10 cellular contexts compared by ENCODE assay signal in the genomic region with DNA sequence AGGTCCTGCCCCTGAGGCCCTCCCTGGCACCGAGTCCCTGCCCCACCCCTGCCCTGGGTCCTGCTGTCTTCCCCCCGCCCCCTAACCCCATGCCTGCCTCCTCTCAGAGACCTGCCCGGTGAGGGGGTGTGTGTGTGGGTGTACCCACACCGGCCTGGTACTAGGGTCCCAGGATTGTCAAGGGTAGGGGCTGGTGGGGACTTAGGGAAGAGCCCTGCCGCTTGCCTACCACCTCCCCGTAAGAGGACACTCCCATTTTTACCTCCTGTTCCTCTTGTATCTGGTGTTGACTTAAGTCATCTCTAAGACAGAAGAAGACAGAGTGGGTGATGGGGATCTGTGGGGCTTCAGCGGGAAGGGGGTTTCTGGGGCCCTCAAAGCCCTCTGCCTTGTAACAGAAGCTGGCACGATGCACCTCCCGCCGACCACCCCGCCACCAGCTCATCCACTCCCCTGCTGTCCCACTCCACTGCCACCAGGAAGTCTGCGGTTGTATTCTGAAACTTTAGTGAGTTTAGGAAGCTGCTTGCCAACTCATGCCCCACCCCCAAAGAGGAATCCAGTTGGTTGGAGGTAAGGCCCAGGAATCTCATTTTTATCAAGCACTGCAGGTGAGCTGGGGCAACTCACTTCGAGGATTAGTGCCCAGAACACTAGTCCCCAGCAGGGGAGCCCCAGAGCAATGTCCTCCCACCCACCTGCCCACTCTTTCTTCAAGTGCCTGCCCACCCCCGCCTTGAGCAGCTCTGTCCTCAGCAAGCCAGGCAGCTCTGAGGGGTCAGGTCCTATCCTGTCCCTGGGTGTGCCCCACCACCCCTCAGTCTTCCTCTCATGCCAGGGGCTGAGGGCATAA. TPM values are rescaled to one million over a fixed set of nuclear protein-coding genes. Genes with fewer than 3 reads are reported as not detected.
DNase-seq lines count a peak whose midpoint lies in the region; ATAC-seq and TF ChIP-seq lines count a peak whose summit lies in the region.
"Had no signal": no experiment of that assay in that cellular context is flagged by ENCODE, and none has a peak within 500 bp of the region (broad histone marks: within the 10 kb centered on the region; RNA-seq: fewer than 3 reads in every experiment).

No MANE protein-coding gene starts in this region.

- ATAC-seq in IMR-90 (ENCODE audit: low read depth), result no peak
- ATAC-seq in activated T-helper 17 cell treated with anti-CD3 and anti-CD28 coated beads, Interleukin-2, amount 50 U/mL, for 72 hours (replicated peaks), result peak; percentile 38
- peak; percentile 41 for ATAC-seq in mucosa of descending colon
- ATAC-seq in HG02885 (IDR thresholded peaks at IDR 0.05; ENCODE audit: poor library complexity, unreplicated experiment), result no peak
- ATAC-seq in HG03135 (IDR thresholded peaks at IDR 0.05; ENCODE audit: unreplicated experiment), result no peak
- ATAC-seq in HG03196 (IDR thresholded peaks at IDR 0.05; ENCODE audit: unreplicated experiment), result no peak

- H3K4me1 Mint-ChIP-seq in Calu3 (ENCODE audit: low read depth, unreplicated experiment), result peaks cover 7% of the 10 kb centered on the region
- H3K4me1 Mint-ChIP-seq in activated T-helper 17 cell treated with anti-CD3 and anti-CD28 coated beads, Interleukin-2, amount 50 U/mL, for 72 hours, result peaks cover 54% of the 10 kb centered on the region

- CTCF ChIA-PET in Calu3 (lab: Charles Lee) (interaction anchor here (0.6 to 1.6 kb wide), 2 partner anchors 21 to 55 kb away, joined by 3 to 4 read pairs; no protein-coding TSS in a partner anchor), IMR-90 (lab: Yijun Ruan, JAX) (no interaction called here)

- in situ Hi-C loops in IMR-90 (cut with MboI; ENCODE audit: low sequenced_read_pairs), result no loop called here

- H2AFZ ChIP-seq in IMR-90 (replicated peaks; ENCODE audit: low read length, poor library complexity), result no peak overlapping the region
- H2AFZ ChIP-seq: parathyroid adenoma had no signal

- no peak overlapping the region for H2BK5ac ChIP-seq in IMR-90 (ENCODE audit: low read depth, low read length, poor library complexity, severe bottlenecking)

- WGBS in IMR-90 (ENCODE audit: extremely low coverage in 2 of 2, insufficient read length in 1 of 2), 2 experiments, result no CpG with 5 or more reads among the region's 14 CpGs

- H3K27me3 ChIP-seq in IMR-90 (ENCODE audit: control insufficient read depth, insufficient read depth, low read length), result no peaks in the 10 kb centered on the region

- no peak overlapping the region for H4K8ac ChIP-seq in IMR-90 (ENCODE audit: low read depth in 2 of 2, low read length in 2 of 2)

- no peak overlapping the region for H3K18ac ChIP-seq in IMR-90 (ENCODE audit: low read depth, low read length)

- no peak overlapping the region for H2BK120ac ChIP-seq in IMR-90 (ENCODE audit: low read depth, low read length)

- H3K36me3 Mint-ChIP-seq in Calu3 (ENCODE audit: insufficient read depth, unreplicated experiment), result peaks cover 43% of the 10 kb centered on the region
- H3K36me3 Mint-ChIP-seq in activated T-helper 17 cell treated with anti-CD3 and anti-CD28 coated beads, Interleukin-2, amount 50 U/mL, for 72 hours (ENCODE audit: low read depth), result no peaks in the 10 kb centered on the region

- TF ChIP-seq POLR2A in IMR-90 (IDR thresholded peaks at IDR 0.05; ENCODE audit: low read depth, low read length), result no peak

- no peak overlapping the region for H3K23ac ChIP-seq in IMR-90 (ENCODE audit: low read depth, low read length)

- H3K9ac ChIP-seq in IMR-90 (ENCODE audit: low read depth, low read length), result no peak overlapping the region
- H3K9ac ChIP-seq: parathyroid adenoma, SK-N-SH had no signal

- peak overlapping the region; percentile 20 for H2AK9ac ChIP-seq in IMR-90 (replicated peaks; ENCODE audit: low read depth, low read length, poor library complexity)

- dilution Hi-C loops in IMR-90 (cut with HindIII; ENCODE audit: low sequenced_read_pairs, unreplicated experiment), result no loop called here

- H3K4me1 ChIP-seq in IMR-90 (ENCODE audit: control insufficient read depth, insufficient read depth, low read length) (peaks cover under 1% of the 10 kb centered on the region), mucosa of descending colon (ENCODE audit: low read depth) (peaks cover 18% of the 10 kb centered on the region)
- H3K4me1 ChIP-seq: parathyroid adenoma had no signal

- TF ChIP-seq RAD21 in IMR-90 (IDR thresholded peaks at IDR 0.05; ENCODE audit: low read length), result no peak

- H3K27ac Mint-ChIP-seq in Calu3 (ENCODE audit: unreplicated experiment), result no peak overlapping the region
- H3K27ac Mint-ChIP-seq in activated T-helper 17 cell treated with anti-CD3 and anti-CD28 coated beads, Interleukin-2, amount 50 U/mL, for 72 hours, result peak overlapping the region; percentile 73

- H3K4me3 Mint-ChIP-seq in Calu3 (ENCODE audit: low read depth, unreplicated experiment), result no peak overlapping the region
- peak overlapping the region; percentile 10 for H3K4me3 Mint-ChIP-seq in activated T-helper 17 cell treated with anti-CD3 and anti-CD28 coated beads, Interleukin-2, amount 50 U/mL, for 72 hours

- no peaks in the 10 kb centered on the region for H3K79me1 ChIP-seq in IMR-90 (ENCODE audit: low read depth in 1 of 2, low read length in 2 of 2)

- no TSS peak for BruUV-seq in Calu3 (replicated peaks; lab: Mats Ljungman, UMichigan)
- BruUV-seq in IMR-90 (replicated peaks; lab: Mats Ljungman, UMichigan), result no TSS peak

- H4K20me1 ChIP-seq in IMR-90 (ENCODE audit: insufficient read depth, low read length), result no peaks in the 10 kb centered on the region

- TF ChIP-seq CTCF in Calu3 (IDR thresholded peaks at IDR 0.05; ENCODE audit: unreplicated experiment) (no peak), IMR-90 (conservative IDR thresholded peaks at IDR 0.05; ENCODE audit: low read depth, low read length) (no peak), mucosa of descending colon (IDR thresholded peaks at IDR 0.05) (no peak)

- H2BK20ac ChIP-seq in IMR-90 (ENCODE audit: low read depth, low read length), result no peak overlapping the region

- H2AK5ac ChIP-seq in IMR-90 (ENCODE audit: low read depth, low read length), result no peak overlapping the region

- peak; percentile 43 for DNase-seq in Calu3
- DNase-seq in IMR-90, result no peak
- no peak for DNase-seq in mucosa of descending colon
- DNase-seq: NCI-H2171, SK-N-SH had no signal

- H3K4me3 ChIP-seq in IMR-90 (ENCODE audit: insufficient read depth, low read depth, low read length) (no peak overlapping the region), mucosa of descending colon (no peak overlapping the region)

- H4K5ac ChIP-seq in IMR-90 (ENCODE audit: low read depth, low read length), result no peak overlapping the region

- no peak overlapping the region for H3K4me2 ChIP-seq in IMR-90 (ENCODE audit: low read depth, low read length)
- H3K4me2 ChIP-seq: SK-N-SH had no signal

- H3K9me1 ChIP-seq in IMR-90 (ENCODE audit: insufficient read depth, low read length), result no peaks in the 10 kb centered on the region

- no peaks in the 10 kb centered on the region for H3K9me3 Mint-ChIP-seq in Calu3 (ENCODE audit: low read depth, unreplicated experiment)
- H3K9me3 Mint-ChIP-seq in activated T-helper 17 cell treated with anti-CD3 and anti-CD28 coated beads, Interleukin-2, amount 50 U/mL, for 72 hours, result no peaks in the 10 kb centered on the region

- H3K9me3 ChIP-seq in IMR-90 (ENCODE audit: control insufficient read depth, insufficient read depth, low read length) (no peaks in the 10 kb centered on the region), mucosa of descending colon (no peaks in the 10 kb centered on the region)
- H3K9me3 ChIP-seq: SK-N-SH had no signal

- no peak overlapping the region for H3K4ac ChIP-seq in IMR-90 (ENCODE audit: low read depth, low read length)

- no peak overlapping the region for H3K56ac ChIP-seq in IMR-90 (ENCODE audit: extremely low read depth, insufficient read depth, low read length)

- H4K91ac ChIP-seq in IMR-90 (ENCODE audit: insufficient read depth, low read depth, low read length), result no peak overlapping the region

- intact Hi-C loops in Calu3 (cut with micrococcal nuclease; ENCODE audit: unreplicated experiment), result no loop called here
- intact Hi-C loops in IMR-90 (cut with micrococcal nuclease), result no loop called here
- intact Hi-C loops in mucosa of descending colon (cut with DNase I, micrococcal nuclease), result no loop called here

- H3K27me3 Mint-ChIP-seq in Calu3 (ENCODE audit: unreplicated experiment), result no peaks in the 10 kb centered on the region
- no peaks in the 10 kb centered on the region for H3K27me3 Mint-ChIP-seq in activated T-helper 17 cell treated with anti-CD3 and anti-CD28 coated beads, Interleukin-2, amount 50 U/mL, for 72 hours

- POLR2A ChIA-PET in IMR-90 (lab: Charles Lee; ENCODE audit: unreplicated experiment), result interaction anchor here (0.5 kb wide), 1 partner anchor 843 kb away, joined by 3 read pairs; no protein-coding TSS in a partner anchor

- no peak overlapping the region for H2BK15ac ChIP-seq in IMR-90 (ENCODE audit: low read depth, low read length)

- no peak overlapping the region for H3K14ac ChIP-seq in IMR-90 (replicated peaks; ENCODE audit: low read depth, low read length)

- H3K27ac ChIP-seq in IMR-90 (ENCODE audit: insufficient read depth, low read length), result no peak overlapping the region
- H3K27ac ChIP-seq: parathyroid adenoma had no signal

- H3K36me3 ChIP-seq in IMR-90 (ENCODE audit: control insufficient read depth, insufficient read depth, low read length), result no peaks in the 10 kb centered on the region
- no peaks in the 10 kb centered on the region for H3K36me3 ChIP-seq in mucosa of descending colon (ENCODE audit: low read depth)

TF ChIP-seq in IMR-90, 13 proteins besides CTCF, POLR2A, EP300 and RAD21 (continues in another document):
- TF ChIP-seq NFE2L2 (IDR thresholded peaks at IDR 0.05; ENCODE audit: low read depth, low read length) (no peak), MXI1 (IDR thresholded peaks at IDR 0.05; ENCODE audit: borderline replicate concordance, low read depth, low read length) (no peak), MAZ (IDR thresholded peaks at IDR 0.05; ENCODE audit: borderline replicate concordance, low read depth, low read length) (no peak), SMC3 (IDR thresholded peaks at IDR 0.05; ENCODE audit: low read depth, low read length) (no peak)

RNA-seq across cellular contexts. Expression of gene SPATA32, which starts 5.6 kb away (rescaled TPM):
- 0.85 and 0.88 TPM in 2 replicates for total RNA-seq in Calu3 (2022)
- under 0.01 and 0.18 TPM in 2 replicates for total RNA-seq in IMR-90 (2012; rRNA removed)
- not detected in 2 replicates for polyA plus RNA-seq in IMR-90 (2012; rRNA removed)
- not detected in 2 replicates for polyA plus RNA-seq in IMR-90 (2012; cell fraction: cytosol; rRNA removed)
- polyA plus RNA-seq in IMR-90 (2012; cell fraction: nucleus; rRNA removed; ENCODE audit: low replicate concordance), result 0.09 TPM in 1 of 2 replicates, not detected in the other
- under 1 TPM; 0.13 to 0.32 TPM for total RNA-seq in activated T-helper 17 cell treated with anti-CD3 and anti-CD28 coated beads, Interleukin-2, amount 50 U/mL, for 72 hours
- total RNA-seq in mucosa of descending colon, result under 1 TPM in 2 of 3 donors, not detected in 1; 0.19 to 0.22 TPM
- polyA plus RNA-seq: SK-N-SH had no signal

RNA-seq across cellular contexts. Expression of gene FMNL1, which starts 34.7 kb away (rescaled TPM):
- 8.5 and 9.6 TPM in 2 replicates for total RNA-seq in Calu3 (2022)
- total RNA-seq in IMR-90 (2012; rRNA removed), result 0.36 and 0.56 TPM in 2 replicates
- polyA plus RNA-seq in IMR-90 (2012; rRNA removed), result 1.4 and 2.3 TPM in 2 replicates
- 4.2 and 5.3 TPM in 2 replicates for polyA plus RNA-seq in IMR-90 (2012; cell fraction: cytosol; rRNA removed)
- 10.8 and 12.1 TPM in 2 replicates for polyA plus RNA-seq in IMR-90 (2012; cell fraction: nucleus; rRNA removed; ENCODE audit: low replicate concordance)
- total RNA-seq in activated T-helper 17 cell treated with anti-CD3 and anti-CD28 coated beads, Interleukin-2, amount 50 U/mL, for 72 hours, result 100 to 1,000 TPM; 262 to 496 TPM
- total RNA-seq in mucosa of descending colon, result 10 to 100 TPM in 2 of 3 donors, 1 to 10 TPM in 1; 7.4 to 18.1 (median 17.3) TPM

Comparison
In these comparisons a context has a peak if more than half of its experiments do, and no peak if none do; other contexts are left out.
1. ATAC-seq: peak in activated T-helper 17 cell treated with anti-CD3 and anti-CD28 coated beads, Interleukin-2, amount 50 U/mL, for 72 hours (single experiment) and mucosa of descending colon (single experiment); none in IMR-90 (single experiment), HG02885 (single experiment), HG03135 (single experiment) and HG03196 (single experiment).
2. RNA of gene FMNL1, which starts 34.7 kb away (total RNA-seq): 262 to 496 TPM in activated T-helper 17 cell treated with anti-CD3 and anti-CD28 coated beads, Interleukin-2, amount 50 U/mL, for 72 hours; 7.4 to 18.1 TPM in mucosa of descending colon, 8.5 to 9.6 TPM in Calu3 and 0.36 to 0.56 TPM in IMR-90; every median in the first group is over 10 times any median in the second.